In the genomic region with DNA sequence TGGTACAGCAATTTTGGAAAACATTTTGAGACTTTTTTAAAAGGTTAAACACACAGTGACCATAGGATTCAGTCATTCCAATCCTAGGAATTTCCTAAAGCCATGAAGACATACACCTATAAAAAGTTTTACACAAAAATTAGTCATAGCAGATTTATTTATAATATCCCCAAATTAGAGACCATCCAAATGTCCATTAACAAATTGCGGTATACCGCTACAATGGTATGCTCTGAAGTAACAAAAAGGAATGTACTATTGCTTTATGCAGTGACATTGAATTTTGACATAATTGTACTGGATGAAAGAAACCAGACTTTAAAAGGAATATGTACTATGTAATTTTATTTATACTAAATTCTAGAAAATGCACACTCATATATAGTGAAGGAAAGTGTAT, we compare ENCODE assay signal across 27 cellular contexts.
"Had no signal": no experiment of that assay in that cellular context is flagged by ENCODE, and none has a peak within 500 bp of the region (broad histone marks: within the 10 kb centered on the region; RNA-seq: fewer than 3 reads in every experiment).

No MANE protein-coding gene starts in this region.

- H3K4me3 ChIP-seq: adrenal gland, ascending aorta, cardiac muscle cell, colonic mucosa, esophagus squamous epithelium, gastrocnemius medialis, hepatocyte, neural progenitor cell, right atrium auricular region, stomach, thyroid gland, upper lobe of left lung had no signal

- H3K9me3 ChIP-seq: adrenal gland, ascending aorta, colonic mucosa, esophagus squamous epithelium, gastrocnemius medialis, right atrium auricular region, thyroid gland, upper lobe of left lung had no signal

- DNase-seq: activated B cell treated with CpG ODN at 0.5 μM for 24 hours; activated CD8-positive, alpha-beta memory T cell treated with anti-CD3 and anti-CD28 coated beads, Interleukin-2, amount 10 ng/mL, durations not matched to agents 7 days and 5 days; activated CD8-positive, alpha-beta T cell treated with anti-CD3 and anti-CD28 coated beads, Interleukin-2, amount 10 ng/mL, durations not matched to agents 7 days and 5 days; activated naive CD4-positive, alpha-beta T cell; activated T-cell treated with anti-CD3 and anti-CD28 coated beads, Interleukin-2, amount 50 U/mL, for 72 hours; adrenal gland; cerebellar nuclear complex; colonic mucosa; effector CD8-positive, alpha-beta T cell; esophagus squamous epithelium; gastrocnemius medialis; immature natural killer cell; mesenchymal stem cell; natural killer cell; occipital lobe; stimulated activated CD4-positive, alpha-beta T cell treated with anti-CD3 and anti-CD28 coated beads, Interleukin-15, amount 100 ng/mL, for 24 hours; stimulated activated CD4-positive, alpha-beta T cell treated with anti-CD3 and anti-CD28 coated beads, Interleukin-2, amount 100 ng/mL, for 24 hours; stimulated activated naive B cell treated with anti-CD40 and anti-IgM and Interleukin-4, amounts not matched to agents 10 μg/mL and 1 μg/mL and 100 μg/mL, for 72 hours; stomach; thyroid gland; upper lobe of left lung had no signal

- ATAC-seq: activated CD8-positive, alpha-beta memory T cell treated with anti-CD3 and anti-CD28 coated beads, Interleukin-2, amount 10 ng/mL, durations not matched to agents 7 days and 5 days; activated CD8-positive, alpha-beta T cell treated with anti-CD3 and anti-CD28 coated beads, Interleukin-2, amount 10 ng/mL, durations not matched to agents 7 days and 5 days; activated T-cell treated with anti-CD3 and anti-CD28 coated beads, Interleukin-2, amount 50 U/mL, for 72 hours; gastrocnemius medialis; natural killer cell; stimulated activated naive B cell treated with anti-CD40 and anti-IgM and Interleukin-4, amounts not matched to agents 10 μg/mL and 1 μg/mL and 100 μg/mL, for 72 hours had no signal

- H3K9ac ChIP-seq: neural progenitor cell had no signal

- H3K27ac ChIP-seq: adrenal gland, ascending aorta, cardiac muscle cell, colonic mucosa, epithelial cell of prostate, esophagus squamous epithelium, gastrocnemius medialis, hepatocyte, neural progenitor cell, right atrium auricular region, stomach, thyroid gland, upper lobe of left lung had no signal

- H2AFZ ChIP-seq: hepatocyte, neural progenitor cell had no signal

- H3K27me3 ChIP-seq: adrenal gland, ascending aorta, cardiac muscle cell, colonic mucosa, esophagus squamous epithelium, gastrocnemius medialis, hepatocyte, neural progenitor cell, right atrium auricular region, stomach, thyroid gland, upper lobe of left lung had no signal

- H3K36me3 ChIP-seq: adrenal gland, ascending aorta, cardiac muscle cell, colonic mucosa, esophagus squamous epithelium, gastrocnemius medialis, neural progenitor cell, right atrium auricular region, stomach, thyroid gland, upper lobe of left lung had no signal

- H3K4me2 ChIP-seq: hepatocyte, neural progenitor cell had no signal

- H3K4me1 ChIP-seq: adrenal gland, ascending aorta, colonic mucosa, gastrocnemius medialis, neural progenitor cell, right atrium auricular region, stomach, upper lobe of left lung had no signal
